2 cellular contexts compared by ENCODE assay signal in the genomic region with DNA sequence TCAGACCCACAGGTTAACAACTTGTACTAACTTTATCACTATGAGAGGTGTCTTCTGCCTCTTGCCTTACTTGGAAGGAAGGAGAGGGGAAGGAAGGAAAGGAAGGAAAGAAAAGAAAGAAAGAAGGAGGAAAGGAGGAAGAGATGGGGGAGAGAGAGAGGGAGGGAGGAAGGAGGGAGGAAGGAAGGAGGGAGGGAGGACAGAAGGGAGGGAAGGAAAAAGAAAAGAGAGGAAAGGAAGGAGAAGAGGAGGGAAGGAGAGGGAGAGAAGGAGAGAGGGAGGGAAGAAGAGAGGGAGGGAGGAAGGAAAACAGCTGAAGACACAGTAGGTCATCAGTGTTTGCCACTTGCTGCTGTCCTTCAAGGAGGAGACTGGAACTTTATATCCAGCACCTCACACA.
TF ChIP-seq lines count a peak whose summit lies in the region.

No MANE protein-coding gene starts in this region.

TF ChIP-seq in HepG2, 621 proteins besides CTCF, POLR2A, EP300 and RAD21:
- TF ChIP-seq PCBP2 (optimal IDR thresholded peaks at IDR 0.05; ENCODE audit: low read depth, low read length, poor library complexity, severe bottlenecking), result peak; percentile 65
- TF ChIP-seq ZHX2 (IDR thresholded peaks at IDR 0.05; ENCODE audit: low read depth), result no peak
- TF ChIP-seq ZHX2 (CRISPR knock-in tag; IDR thresholded peaks at IDR 0.05; ENCODE audit: borderline replicate concordance), result no peak

TF ChIP-seq in endothelial cell of umbilical vein, 7 proteins besides CTCF, POLR2A, EP300 and RAD21:
- no peak for TF ChIP-seq MAX (IDR thresholded peaks at IDR 0.05; ENCODE audit: insufficient read depth, insufficient read length)
- TF ChIP-seq POLR2AphosphoS5 (IDR thresholded peaks at IDR 0.05; ENCODE audit: insufficient read depth, low read depth, low read length), result no peak
- TF ChIP-seq EZH2 (IDR thresholded peaks at IDR 0.05; ENCODE audit: borderline replicate concordance, low read depth, low read length, severe bottlenecking), result no peak
- TF ChIP-seq JUN (IDR thresholded peaks at IDR 0.05; ENCODE audit: borderline replicate concordance, insufficient read depth, insufficient read length, low read depth), result no peak
- no peak for TF ChIP-seq GATA2 (IDR thresholded peaks at IDR 0.05; ENCODE audit: insufficient read depth, insufficient read length, low read depth, low read length)
- no peak for TF ChIP-seq FOS (IDR thresholded peaks at IDR 0.05; ENCODE audit: borderline replicate concordance, insufficient read depth, low read length)
- TF ChIP-seq MYC (IDR thresholded peaks at IDR 0.05; ENCODE audit: low read depth, low read length), result no peak
